17 cellular contexts compared by ENCODE assay signal in the genomic region with DNA sequence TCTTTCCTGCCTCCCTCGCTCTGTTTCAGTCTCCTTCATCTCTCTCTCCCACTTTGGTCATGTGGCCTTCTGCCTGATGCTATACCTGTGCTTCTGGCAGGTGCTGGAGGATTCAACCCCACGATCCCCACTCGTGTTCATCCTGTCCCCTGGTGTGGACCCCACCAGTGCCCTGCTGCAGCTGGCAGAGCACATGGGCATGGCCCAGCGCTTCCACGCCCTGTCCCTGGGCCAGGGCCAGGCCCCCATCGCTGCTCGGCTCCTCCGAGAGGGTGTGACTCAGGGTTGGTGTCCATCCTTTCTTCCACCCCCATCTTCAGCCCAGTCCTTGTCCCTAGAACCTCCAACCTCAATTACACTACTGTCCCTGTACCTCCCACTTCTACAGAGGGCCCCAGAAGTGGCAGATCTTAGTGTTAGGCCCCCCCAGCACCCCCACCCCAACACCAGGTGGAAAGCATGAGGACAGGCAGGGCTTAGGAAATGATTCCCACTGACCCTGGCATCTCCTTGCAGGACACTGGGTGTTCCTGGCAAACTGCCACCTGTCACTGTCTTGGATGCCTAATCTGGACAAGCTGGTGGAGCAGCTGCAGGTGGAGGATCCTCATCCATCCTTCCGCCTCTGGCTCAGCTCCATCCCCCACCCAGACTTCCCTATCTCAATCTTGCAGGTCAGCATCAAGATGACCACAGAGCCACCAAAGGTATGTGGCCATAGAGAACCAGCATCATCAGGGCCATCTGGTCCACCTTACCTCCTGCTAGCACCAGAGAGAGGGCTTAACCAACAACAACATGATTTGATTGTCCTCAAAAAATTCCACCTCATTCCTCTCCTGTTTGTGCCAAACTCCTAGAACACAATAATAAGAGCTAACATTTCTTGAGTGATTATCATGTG. TPM values are rescaled to one million over a fixed set of nuclear protein-coding genes. Genes with fewer than 3 reads are reported as not detected.
DNase-seq lines count a peak whose midpoint lies in the region; ATAC-seq, FAIRE-seq and TF ChIP-seq lines count a peak whose summit lies in the region.
"Had no signal": no experiment of that assay in that cellular context is flagged by ENCODE, and none has a peak within 500 bp of the region (broad histone marks: within the 10 kb centered on the region; RNA-seq: fewer than 3 reads in every experiment).

No MANE protein-coding gene starts in this region.

- no peak overlapping the region for H3K4me3 Mint-ChIP-seq in chondrocyte (ENCODE audit: unreplicated experiment)
- H3K4me3 Mint-ChIP-seq: HFFc6 had no signal

- H2AK5ac ChIP-seq in IMR-90 (ENCODE audit: low read depth, low read length), result no peak overlapping the region; the same call in 1 of the 2 replicates

- in situ Hi-C loops in IMR-90 (cut with MboI; ENCODE audit: low sequenced_read_pairs) (loop anchor here (5.0 kb wide), 1 partner anchor 82 kb away; no protein-coding TSS in a partner anchor), HepG2 (cut with HindIII; ENCODE audit: extremely low pct_ligation_motif_present, low pct_unique_long_range_greater_than_20kb) (loop anchor here (5.0 kb wide), 1 partner anchor 73 kb away; no protein-coding TSS in a partner anchor)

- H4K20me1 ChIP-seq in BLaER1 treated with 17β-estradiol and CSF1 and Interleukin-3, amounts not matched to agents 10 nM and 100 nM, result no peaks in the 10 kb centered on the region
- H4K20me1 ChIP-seq in IMR-90 (ENCODE audit: insufficient read depth, low read length), result no peaks in the 10 kb centered on the region; the same call in 1 of the 2 replicates
- H4K20me1 ChIP-seq in HepG2 (ENCODE audit: insufficient read depth, low read length), result no peaks in the 10 kb centered on the region

- 90% methylated on average over 2 of the region's 9 CpGs; no CpG with 5 or more reads in 1 of the 2 experiments for WGBS in IMR-90 (ENCODE audit: extremely low coverage in 2 of 2, insufficient read length in 1 of 2), 2 experiments
- WGBS in HepG2 (ENCODE audit: low lambda C conversion rate), result 26% methylated on average over 9 of the region's 9 CpGs

- TF ChIP-seq POLR2A in IMR-90 (IDR thresholded peaks at IDR 0.05; ENCODE audit: low read depth, low read length) (no peak), HepG2 (IDR thresholded peaks at IDR 0.05; ENCODE audit: insufficient read depth in 1 of 2, low read depth in 2 of 2, low read length in 2 of 2) (no peak)

- POLR2A ChIA-PET in IMR-90 (lab: Charles Lee; ENCODE audit: unreplicated experiment), result no interaction called here
- POLR2A ChIA-PET in HepG2 (lab: Yijun Ruan, JAX), result interaction anchor here (1.1 to 1.6 kb wide), 3 partner anchors 9 to 33 kb away, joined by 4 to 7 read pairs (median 6); a partner anchor contains a TSS

- intact Hi-C loops in IMR-90 (cut with micrococcal nuclease) (loop anchor here (5.0 kb wide), 2 partner anchors 73 to 168 kb away; no protein-coding TSS in a partner anchor), HepG2 (cut with micrococcal nuclease; ENCODE audit: unreplicated experiment) (loop anchor here (1.0 to 5.0 kb wide), 2 partner anchors 32 to 82 kb away; no protein-coding TSS in a partner anchor)

- no peaks in the 10 kb centered on the region for H3K36me3 Mint-ChIP-seq in chondrocyte (ENCODE audit: low read depth)

- H3K4me1 ChIP-seq in BLaER1 treated with 17β-estradiol and CSF1 and Interleukin-3, amounts not matched to agents 10 nM and 100 nM, result peaks cover 4 to 14% (median 9%) of the 10 kb centered on the region in 10 experiments; a peak in 17 of 20 replicates
- H3K4me1 ChIP-seq in IMR-90 (ENCODE audit: control insufficient read depth, insufficient read depth, low read length) (no peaks in the 10 kb centered on the region; the same call in 1 of the 2 replicates), parathyroid adenoma (peaks cover 20% of the 10 kb centered on the region), HepG2 (ENCODE audit: insufficient read depth, low read length) (no peaks in the 10 kb centered on the region)

- DNase-seq in IMR-90 (no peak), chondrocyte (ENCODE audit: low spot score) (peak; percentile 76), coronary artery (ENCODE audit: low spot score) (no peak), urothelium cell line (ENCODE audit: low spot score) (no peak), HepG2 (ENCODE audit: low spot score) (no peak)
- DNase-seq: DMS79 treated with DMSO at 0.1 percent for 48 hours, GDM1, GOT3, HFFc6, NCI-H1436, NCI-H2029 treated with DMSO at 0.1 percent for 48 hours had no signal

- H2BK20ac ChIP-seq in IMR-90 (ENCODE audit: low read depth, low read length), result no peak overlapping the region

- H3K9ac ChIP-seq in BLaER1 treated with 17β-estradiol and CSF1 and Interleukin-3, amounts not matched to agents 10 nM and 100 nM, result no peak overlapping the region; a peak in 1 of 22 replicates
- H3K9ac ChIP-seq in IMR-90 (ENCODE audit: low read depth, low read length) (no peak overlapping the region), parathyroid adenoma (no peak overlapping the region), HepG2 (ENCODE audit: insufficient read depth, low read depth, low read length) (no peak overlapping the region)

- no peak overlapping the region for H4K8ac ChIP-seq in IMR-90 (ENCODE audit: low read depth in 2 of 2, low read length in 2 of 2)

- no peak overlapping the region for H3K14ac ChIP-seq in IMR-90 (replicated peaks; ENCODE audit: low read depth, low read length)

- no peaks in the 10 kb centered on the region for H3K36me3 ChIP-seq in BLaER1 treated with 17β-estradiol and CSF1 and Interleukin-3, amounts not matched to agents 10 nM and 100 nM
- no peaks in the 10 kb centered on the region for H3K36me3 ChIP-seq in IMR-90 (ENCODE audit: control insufficient read depth, insufficient read depth, low read length)
- H3K36me3 ChIP-seq in parathyroid adenoma (ENCODE audit: control insufficient read depth, insufficient read depth, low read length), result no peaks in the 10 kb centered on the region
- H3K36me3 ChIP-seq in HepG2 (replicated peaks in 1 of 2; ENCODE audit: control insufficient read depth in 1 of 2, insufficient read depth in 2 of 2, low read length in 2 of 2), result no peaks in the 10 kb centered on the region

- H2AFZ ChIP-seq in IMR-90 (replicated peaks; ENCODE audit: low read length, poor library complexity) (peak overlapping the region; percentile 23), parathyroid adenoma (no peak overlapping the region), HepG2 (ENCODE audit: low read length) (no peak overlapping the region)

- H2BK15ac ChIP-seq in IMR-90 (ENCODE audit: low read depth, low read length), result no peak overlapping the region

- H3K79me2 ChIP-seq in parathyroid adenoma, result no peaks in the 10 kb centered on the region
- H3K79me2 ChIP-seq in HepG2 (ENCODE audit: insufficient read depth, low read length), result no peaks in the 10 kb centered on the region

- H2BK5ac ChIP-seq in IMR-90 (ENCODE audit: low read depth, low read length, poor library complexity, severe bottlenecking), result no peak overlapping the region

- H3K27me3 Mint-ChIP-seq in chondrocyte (ENCODE audit: low read depth), result peaks cover 33% of the 10 kb centered on the region

- FAIRE-seq in urothelium cell line (lab: Jason Lieb, UNC) (no peak), HepG2 (lab: Jason Lieb, UNC) (no peak)
- FAIRE-seq: A204.1 had no signal

- TF ChIP-seq CTCF in IMR-90 (conservative IDR thresholded peaks at IDR 0.05; ENCODE audit: low read depth, low read length) (no peak), chondrocyte (IDR thresholded peaks at IDR 0.05) (no peak), parathyroid adenoma (IDR thresholded peaks at IDR 0.05) (no peak), coronary artery (IDR thresholded peaks at IDR 0.05) (no peak), HepG2 (CRISPR knock-in tag; IDR thresholded peaks at IDR 0.05) (no peak)

- no peak overlapping the region for H3K27ac ChIP-seq in BLaER1 treated with 17β-estradiol and CSF1 and Interleukin-3, amounts not matched to agents 10 nM and 100 nM
- no peak overlapping the region for H3K27ac ChIP-seq in IMR-90 (ENCODE audit: insufficient read depth, low read length)
- peak overlapping the region; percentile 69 for H3K27ac ChIP-seq in parathyroid adenoma
- no peak overlapping the region for H3K27ac ChIP-seq in coronary artery
- no peak overlapping the region for H3K27ac ChIP-seq in HepG2 (ENCODE audit: extremely low read length, insufficient read depth, low read length)
- H3K27ac ChIP-seq: SK-N-MC had no signal

- no peak overlapping the region for H2BK120ac ChIP-seq in IMR-90 (ENCODE audit: low read depth, low read length)

- H3K27me3 ChIP-seq in BLaER1 treated with 17β-estradiol and CSF1 and Interleukin-3, amounts not matched to agents 10 nM and 100 nM, result no peaks in the 10 kb centered on the region
- H3K27me3 ChIP-seq in IMR-90 (ENCODE audit: control insufficient read depth, insufficient read depth, low read length) (peaks cover 21% of the 10 kb centered on the region), parathyroid adenoma (ENCODE audit: control insufficient read depth, insufficient read depth, low read length) (no peaks in the 10 kb centered on the region), HepG2 (ENCODE audit: control insufficient read depth in 1 of 2, insufficient read depth in 2 of 2, low read length in 2 of 2) (peaks cover 0 to 31% of the 10 kb centered on the region in 2 experiments; a peak in 2 of 5 replicates)

- H3K9me3 ChIP-seq in BLaER1 treated with 17β-estradiol and CSF1 and Interleukin-3, amounts not matched to agents 10 nM and 100 nM (replicated peaks in 1 of 11), result no peaks in the 10 kb centered on the region
- no peaks in the 10 kb centered on the region for H3K9me3 ChIP-seq in IMR-90 (ENCODE audit: control insufficient read depth, insufficient read depth, low read length)
- no peaks in the 10 kb centered on the region for H3K9me3 ChIP-seq in parathyroid adenoma (ENCODE audit: control insufficient read depth, low read length)
- no peaks in the 10 kb centered on the region for H3K9me3 ChIP-seq in HepG2 (ENCODE audit: low read length)

- BruUV-seq in IMR-90 (replicated peaks; lab: Mats Ljungman, UMichigan) (no TSS peak), HepG2 (replicated peaks; lab: Mats Ljungman, UMichigan) (no TSS peak)

- ATAC-seq in IMR-90 (ENCODE audit: low read depth), result no peak
- ATAC-seq in HepG2, result no peak
- no peak for ATAC-seq in GM18907 (IDR thresholded peaks at IDR 0.05; ENCODE audit: unreplicated experiment)
- ATAC-seq: Right ventricle myocardium inferior had no signal

- H3K4me2 ChIP-seq in BLaER1 treated with 17β-estradiol and CSF1 and Interleukin-3, amounts not matched to agents 10 nM and 100 nM, result peak overlapping the region in 6 of 11 experiments; percentile 4 to 32 (median 21); a peak in 6 of 22 replicates
- H3K4me2 ChIP-seq in IMR-90 (ENCODE audit: low read depth, low read length) (no peak overlapping the region), parathyroid adenoma (ENCODE audit: low read length) (no peak overlapping the region), HepG2 (ENCODE audit: low read depth, low read length) (no peak overlapping the region)

- H3K9me1 ChIP-seq in IMR-90 (ENCODE audit: insufficient read depth, low read length), result no peaks in the 10 kb centered on the region

- CTCF ChIA-PET in IMR-90 (lab: Yijun Ruan, JAX) (interaction anchor here (1.2 kb wide), 1 partner anchor 9 kb away, joined by 3 read pairs; no protein-coding TSS in a partner anchor), HepG2 (lab: Yijun Ruan, JAX; ENCODE audit: low intra/inter-chr PET ratio, low total read pairs) (interaction anchor here (1.0 to 2.0 kb wide), 2 partner anchors 27 to 33 kb away, joined by 4 to 9 read pairs; a partner anchor contains a TSS)

- no peak overlapping the region for H3K4me3 ChIP-seq in BLaER1 treated with 17β-estradiol and CSF1 and Interleukin-3, amounts not matched to agents 10 nM and 100 nM
- H3K4me3 ChIP-seq in IMR-90 (ENCODE audit: insufficient read depth, low read depth, low read length) (no peak overlapping the region), parathyroid adenoma (ENCODE audit: low read depth, low read length) (no peak overlapping the region), coronary artery (no peak overlapping the region), HepG2 (replicated peaks in 1 of 3; ENCODE audit: insufficient read depth in 1 of 3, low read depth in 2 of 3, low read length in 3 of 3) (no peak overlapping the region)
- H3K4me3 ChIP-seq: SK-N-MC had no signal

- no peak overlapping the region for H3K27ac Mint-ChIP-seq in chondrocyte (ENCODE audit: unreplicated experiment)
- H3K27ac Mint-ChIP-seq: HFFc6 had no signal

- TF ChIP-seq EP300 in HepG2 (IDR thresholded peaks at IDR 0.05; ENCODE audit: low read depth in 2 of 2, low read length in 2 of 2), result no peak
- TF ChIP-seq EP300 in HepG2 (CRISPR knock-in tag; IDR thresholded peaks at IDR 0.05; ENCODE audit: borderline replicate concordance), result no peak

- H3K56ac ChIP-seq in IMR-90 (ENCODE audit: extremely low read depth, insufficient read depth, low read length), result no peak overlapping the region

- no peaks in the 10 kb centered on the region for H3K9me3 Mint-ChIP-seq in chondrocyte (ENCODE audit: low read depth)
- H3K9me3 Mint-ChIP-seq: HFFc6 had no signal

- TF ChIP-seq RAD21 in IMR-90 (IDR thresholded peaks at IDR 0.05; ENCODE audit: low read length), result no peak
- no peak for TF ChIP-seq RAD21 in HepG2 (CRISPR knock-in tag; IDR thresholded peaks at IDR 0.05)

- H3K18ac ChIP-seq in IMR-90 (ENCODE audit: low read depth, low read length), result no peak overlapping the region

- no peak overlapping the region for H4K5ac ChIP-seq in IMR-90 (ENCODE audit: low read depth, low read length)

- dilution Hi-C loops in IMR-90 (cut with HindIII; ENCODE audit: low sequenced_read_pairs, unreplicated experiment), result no loop called here

- no peak overlapping the region for H3K4ac ChIP-seq in IMR-90 (ENCODE audit: low read depth, low read length)

- no peak overlapping the region for H3K23ac ChIP-seq in IMR-90 (ENCODE audit: low read depth, low read length)

- H3K79me1 ChIP-seq in IMR-90 (ENCODE audit: low read depth in 1 of 2, low read length in 2 of 2), result no peaks in the 10 kb centered on the region

- no peaks in the 10 kb centered on the region for H3K4me1 Mint-ChIP-seq in chondrocyte (ENCODE audit: low read depth)

- no peak overlapping the region for H2AK9ac ChIP-seq in IMR-90 (replicated peaks; ENCODE audit: low read depth, low read length, poor library complexity)

- no peak overlapping the region for H4K91ac ChIP-seq in IMR-90 (ENCODE audit: insufficient read depth, low read depth, low read length)

RNA-seq across cellular contexts. Expression of a gene that starts 9.7 kb away (rescaled TPM):
- 0.72 and 1.1 TPM in 2 replicates for total RNA-seq in IMR-90 (2012; rRNA removed)
- 3.5 and 4.5 TPM in 2 replicates for polyA plus RNA-seq in IMR-90 (2012; rRNA removed)
- polyA plus RNA-seq in IMR-90 (2012; cell fraction: cytosol; rRNA removed), result 2.7 and 3.6 TPM in 2 replicates
- polyA plus RNA-seq in IMR-90 (2012; cell fraction: nucleus; rRNA removed; ENCODE audit: low replicate concordance), result 18.3 and 20.0 TPM in 2 replicates
- total RNA-seq in chondrocyte, result 36.6 to 38.2 TPM (median 37.4 TPM) in 3 replicates
- 2.1 and 2.2 TPM in 2 replicates for total RNA-seq in HepG2 (2016; rRNA removed; fragmentation: Illumina TruSeq; extraction: Trizol)
- total RNA-seq in HepG2 (2016; cell fraction: cytosol; rRNA removed; fragmentation: Illumina TruSeq; extraction: Trizol; ENCODE audit: low read depth), result 0.30 and 1.9 TPM in 2 replicates
- 1.3 and 1.6 TPM in 2 replicates for total RNA-seq in HepG2 (2016; cell fraction: insoluble cytoplasmic fraction; rRNA removed; fragmentation: Illumina TruSeq; extraction: Trizol)
- total RNA-seq in HepG2 (2016; cell fraction: membrane; rRNA removed; fragmentation: Illumina TruSeq; extraction: Trizol), result 1.7 and 3.1 TPM in 2 replicates
- total RNA-seq in HepG2 (2016; cell fraction: nucleus; rRNA removed; fragmentation: Illumina TruSeq; extraction: Trizol), result 5.8 and 6.2 TPM in 2 replicates
- polyA plus RNA-seq in HepG2 (2011; rRNA removed), result 1.3 and 1.9 TPM in 2 replicates
- 0.42 and 0.82 TPM in 2 replicates for polyA plus RNA-seq in HepG2 (2011; cell fraction: cytosol; rRNA removed)
- 18.1 and 23.2 TPM in 2 replicates for polyA plus RNA-seq in HepG2 (2011; cell fraction: nucleus; rRNA removed)
- 8.4 and 13.6 TPM in 2 replicates for polyA plus RNA-seq in HepG2 (2012)
- polyA plus RNA-seq in HepG2 (2016; cell fraction: cytosol; fragmentation: Illumina TruSeq; extraction: Trizol; ENCODE audit: low read depth), result 0.37 and 0.83 TPM in 2 replicates
- 2.4 and 4.0 TPM in 2 replicates for polyA plus RNA-seq in HepG2 (2016; cell fraction: insoluble cytoplasmic fraction; fragmentation: Illumina TruSeq; extraction: Trizol; ENCODE audit: low read depth)
- 0.80 and 1.7 TPM in 2 replicates for polyA plus RNA-seq in HepG2 (2016; cell fraction: membrane; fragmentation: Illumina TruSeq; extraction: Trizol; ENCODE audit: low read depth)
- 21.8 and 22.9 TPM in 2 replicates for polyA plus RNA-seq in HepG2 (2016; cell fraction: nucleus; fragmentation: Illumina TruSeq; extraction: Trizol; ENCODE audit: insufficient read depth, low read depth)
- 3.6 and 8.2 TPM in 2 replicates for polyA minus RNA-seq in HepG2 (2011; rRNA and poly(A)+ RNA removed; ENCODE audit: low replicate concordance)
- polyA minus RNA-seq in HepG2 (2011; cell fraction: cytosol; rRNA and poly(A)+ RNA removed), result 2.2 and 3.8 TPM in 2 replicates
- polyA minus RNA-seq in HepG2 (2011; cell fraction: nucleus; rRNA and poly(A)+ RNA removed), result 18.7 and 21.1 TPM in 2 replicates

RNA-seq across cellular contexts. Expression of a gene that starts 30.6 kb away (rescaled TPM):
- total RNA-seq in IMR-90 (2012; rRNA removed), result not detected in 2 replicates
- polyA plus RNA-seq in IMR-90 (2012; rRNA removed), result 1.9 and 2.1 TPM in 2 replicates
- 0.63 and 0.79 TPM in 2 replicates for polyA plus RNA-seq in IMR-90 (2012; cell fraction: cytosol; rRNA removed)
- polyA plus RNA-seq in IMR-90 (2012; cell fraction: nucleus; rRNA removed; ENCODE audit: low replicate concordance), result 16.9 and 24.1 TPM in 2 replicates
- total RNA-seq in chondrocyte, result 1.6 to 1.9 TPM (median 1.8 TPM) in 3 replicates
- 0.31 TPM in 1 of 2 replicates, not detected in the other for total RNA-seq in HepG2 (2016; rRNA removed; fragmentation: Illumina TruSeq; extraction: Trizol)
- not detected in 2 replicates for total RNA-seq in HepG2 (2016; cell fraction: cytosol; rRNA removed; fragmentation: Illumina TruSeq; extraction: Trizol; ENCODE audit: low read depth)
- 0.19 TPM in 1 of 2 replicates, not detected in the other for total RNA-seq in HepG2 (2016; cell fraction: insoluble cytoplasmic fraction; rRNA removed; fragmentation: Illumina TruSeq; extraction: Trizol)
- not detected in 2 replicates for total RNA-seq in HepG2 (2016; cell fraction: membrane; rRNA removed; fragmentation: Illumina TruSeq; extraction: Trizol)
- total RNA-seq in HepG2 (2016; cell fraction: nucleus; rRNA removed; fragmentation: Illumina TruSeq; extraction: Trizol), result 1.1 TPM in 1 of 2 replicates, not detected in the other
- 0.66 and 0.84 TPM in 2 replicates for polyA plus RNA-seq in HepG2 (2011; rRNA removed)
- polyA plus RNA-seq in HepG2 (2011; cell fraction: cytosol; rRNA removed), result 0.08 and 0.43 TPM in 2 replicates
- 7.3 and 9.6 TPM in 2 replicates for polyA plus RNA-seq in HepG2 (2011; cell fraction: nucleus; rRNA removed)
- 0.51 and 1.9 TPM in 2 replicates for polyA plus RNA-seq in HepG2 (2012)
- polyA plus RNA-seq in HepG2 (2016; cell fraction: cytosol; fragmentation: Illumina TruSeq; extraction: Trizol; ENCODE audit: low read depth), result 0.26 and 0.33 TPM in 2 replicates
- 0.28 and 0.30 TPM in 2 replicates for polyA plus RNA-seq in HepG2 (2016; cell fraction: insoluble cytoplasmic fraction; fragmentation: Illumina TruSeq; extraction: Trizol; ENCODE audit: low read depth)
- 0.23 and 0.27 TPM in 2 replicates for polyA plus RNA-seq in HepG2 (2016; cell fraction: membrane; fragmentation: Illumina TruSeq; extraction: Trizol; ENCODE audit: low read depth)
- polyA plus RNA-seq in HepG2 (2016; cell fraction: nucleus; fragmentation: Illumina TruSeq; extraction: Trizol; ENCODE audit: insufficient read depth, low read depth), result 4.6 and 6.5 TPM in 2 replicates
- 0.36 TPM in 1 of 2 replicates, not detected in the other for polyA minus RNA-seq in HepG2 (2011; rRNA and poly(A)+ RNA removed; ENCODE audit: low replicate concordance)
- polyA minus RNA-seq in HepG2 (2011; cell fraction: cytosol; rRNA and poly(A)+ RNA removed), result not detected in 2 replicates
- polyA minus RNA-seq in HepG2 (2011; cell fraction: nucleus; rRNA and poly(A)+ RNA removed), result 1.3 and 2.7 TPM in 2 replicates

RNA-seq across cellular contexts. Expression of a gene that starts 33.1 kb away (rescaled TPM):
- 40.7 and 62.2 TPM in 2 replicates for total RNA-seq in IMR-90 (2012; rRNA removed)
- 76.8 and 122 TPM in 2 replicates for polyA plus RNA-seq in IMR-90 (2012; rRNA removed)
- polyA plus RNA-seq in IMR-90 (2012; cell fraction: cytosol; rRNA removed), result 125 and 183 TPM in 2 replicates
- polyA plus RNA-seq in IMR-90 (2012; cell fraction: nucleus; rRNA removed; ENCODE audit: low replicate concordance), result 34.7 and 54.0 TPM in 2 replicates
- total RNA-seq in chondrocyte, result 52.9 to 94.6 TPM (median 57.5 TPM) in 3 replicates
- 91.6 and 105 TPM in 2 replicates for total RNA-seq in HepG2 (2016; rRNA removed; fragmentation: Illumina TruSeq; extraction: Trizol)
- total RNA-seq in HepG2 (2016; cell fraction: cytosol; rRNA removed; fragmentation: Illumina TruSeq; extraction: Trizol; ENCODE audit: low read depth), result 62.3 and 74.3 TPM in 2 replicates
- 94.6 and 120 TPM in 2 replicates for total RNA-seq in HepG2 (2016; cell fraction: insoluble cytoplasmic fraction; rRNA removed; fragmentation: Illumina TruSeq; extraction: Trizol)
- 54.2 and 67.7 TPM in 2 replicates for total RNA-seq in HepG2 (2016; cell fraction: membrane; rRNA removed; fragmentation: Illumina TruSeq; extraction: Trizol)
- total RNA-seq in HepG2 (2016; cell fraction: nucleus; rRNA removed; fragmentation: Illumina TruSeq; extraction: Trizol), result 37.3 and 42.0 TPM in 2 replicates
- 43.9 and 46.9 TPM in 2 replicates for polyA plus RNA-seq in HepG2 (2011; rRNA removed)
- 35.2 and 66.3 TPM in 2 replicates for polyA plus RNA-seq in HepG2 (2011; cell fraction: cytosol; rRNA removed)
- 36.8 and 49.2 TPM in 2 replicates for polyA plus RNA-seq in HepG2 (2011; cell fraction: nucleus; rRNA removed)
- 19.2 and 22.5 TPM in 2 replicates for polyA plus RNA-seq in HepG2 (2012)
- 53.8 and 75.0 TPM in 2 replicates for polyA plus RNA-seq in HepG2 (2016; cell fraction: cytosol; fragmentation: Illumina TruSeq; extraction: Trizol; ENCODE audit: low read depth)
- 69.5 and 79.8 TPM in 2 replicates for polyA plus RNA-seq in HepG2 (2016; cell fraction: insoluble cytoplasmic fraction; fragmentation: Illumina TruSeq; extraction: Trizol; ENCODE audit: low read depth)
- 39.8 and 49.0 TPM in 2 replicates for polyA plus RNA-seq in HepG2 (2016; cell fraction: membrane; fragmentation: Illumina TruSeq; extraction: Trizol; ENCODE audit: low read depth)
- 46.6 and 50.5 TPM in 2 replicates for polyA plus RNA-seq in HepG2 (2016; cell fraction: nucleus; fragmentation: Illumina TruSeq; extraction: Trizol; ENCODE audit: insufficient read depth, low read depth)
- polyA minus RNA-seq in HepG2 (2011; rRNA and poly(A)+ RNA removed; ENCODE audit: low replicate concordance), result 21.5 and 58.0 TPM in 2 replicates
- polyA minus RNA-seq in HepG2 (2011; cell fraction: cytosol; rRNA and poly(A)+ RNA removed), result 35.5 and 51.8 TPM in 2 replicates
- 13.3 and 23.4 TPM in 2 replicates for polyA minus RNA-seq in HepG2 (2011; cell fraction: nucleus; rRNA and poly(A)+ RNA removed)

RNA-seq across cellular contexts. Expression of a gene that starts 33.5 kb away (rescaled TPM):
- 10.8 and 11.1 TPM in 2 replicates for total RNA-seq in IMR-90 (2012; rRNA removed)
- polyA plus RNA-seq in IMR-90 (2012; rRNA removed), result 7.0 and 8.8 TPM in 2 replicates
- 3.4 and 4.3 TPM in 2 replicates for polyA plus RNA-seq in IMR-90 (2012; cell fraction: cytosol; rRNA removed)
- 9.7 and 19.2 TPM in 2 replicates for polyA plus RNA-seq in IMR-90 (2012; cell fraction: nucleus; rRNA removed; ENCODE audit: low replicate concordance)
- total RNA-seq in chondrocyte, result 6.9 to 10.5 TPM (median 8.6 TPM) in 3 replicates
- total RNA-seq in HepG2 (2016; rRNA removed; fragmentation: Illumina TruSeq; extraction: Trizol), result 17.0 and 21.4 TPM in 2 replicates
- 1.1 TPM in 2 replicates for total RNA-seq in HepG2 (2016; cell fraction: cytosol; rRNA removed; fragmentation: Illumina TruSeq; extraction: Trizol; ENCODE audit: low read depth)
- total RNA-seq in HepG2 (2016; cell fraction: insoluble cytoplasmic fraction; rRNA removed; fragmentation: Illumina TruSeq; extraction: Trizol), result 16.9 and 20.4 TPM in 2 replicates
- total RNA-seq in HepG2 (2016; cell fraction: membrane; rRNA removed; fragmentation: Illumina TruSeq; extraction: Trizol), result 9.5 and 12.3 TPM in 2 replicates
- total RNA-seq in HepG2 (2016; cell fraction: nucleus; rRNA removed; fragmentation: Illumina TruSeq; extraction: Trizol), result 9.1 and 10.0 TPM in 2 replicates
- polyA plus RNA-seq in HepG2 (2011; rRNA removed), result 7.9 and 8.9 TPM in 2 replicates
- polyA plus RNA-seq in HepG2 (2011; cell fraction: cytosol; rRNA removed), result 7.7 and 8.1 TPM in 2 replicates
- 7.1 and 7.3 TPM in 2 replicates for polyA plus RNA-seq in HepG2 (2011; cell fraction: nucleus; rRNA removed)
- 5.1 and 7.4 TPM in 2 replicates for polyA plus RNA-seq in HepG2 (2012)
- 1.4 and 1.9 TPM in 2 replicates for polyA plus RNA-seq in HepG2 (2016; cell fraction: cytosol; fragmentation: Illumina TruSeq; extraction: Trizol; ENCODE audit: low read depth)
- polyA plus RNA-seq in HepG2 (2016; cell fraction: insoluble cytoplasmic fraction; fragmentation: Illumina TruSeq; extraction: Trizol; ENCODE audit: low read depth), result 20.6 and 21.0 TPM in 2 replicates
- 6.2 and 7.1 TPM in 2 replicates for polyA plus RNA-seq in HepG2 (2016; cell fraction: membrane; fragmentation: Illumina TruSeq; extraction: Trizol; ENCODE audit: low read depth)
- polyA plus RNA-seq in HepG2 (2016; cell fraction: nucleus; fragmentation: Illumina TruSeq; extraction: Trizol; ENCODE audit: insufficient read depth, low read depth), result 14.1 and 14.8 TPM in 2 replicates
- polyA minus RNA-seq in HepG2 (2011; rRNA and poly(A)+ RNA removed; ENCODE audit: low replicate concordance), result 9.3 and 30.2 TPM in 2 replicates
- polyA minus RNA-seq in HepG2 (2011; cell fraction: cytosol; rRNA and poly(A)+ RNA removed), result 4.3 and 5.6 TPM in 2 replicates
- 4.2 and 6.0 TPM in 2 replicates for polyA minus RNA-seq in HepG2 (2011; cell fraction: nucleus; rRNA and poly(A)+ RNA removed)

Comparison
In these comparisons a context has a peak if more than half of its experiments do, and no peak if none do; other contexts are left out.
1. H3K4me2 ChIP-seq: peak in BLaER1 treated with 17β-estradiol and CSF1 and Interleukin-3, amounts not matched to agents 10 nM and 100 nM (6 of 11); none in IMR-90 (single experiment), parathyroid adenoma (single experiment) and HepG2 (single experiment).